In the genomic region with DNA sequence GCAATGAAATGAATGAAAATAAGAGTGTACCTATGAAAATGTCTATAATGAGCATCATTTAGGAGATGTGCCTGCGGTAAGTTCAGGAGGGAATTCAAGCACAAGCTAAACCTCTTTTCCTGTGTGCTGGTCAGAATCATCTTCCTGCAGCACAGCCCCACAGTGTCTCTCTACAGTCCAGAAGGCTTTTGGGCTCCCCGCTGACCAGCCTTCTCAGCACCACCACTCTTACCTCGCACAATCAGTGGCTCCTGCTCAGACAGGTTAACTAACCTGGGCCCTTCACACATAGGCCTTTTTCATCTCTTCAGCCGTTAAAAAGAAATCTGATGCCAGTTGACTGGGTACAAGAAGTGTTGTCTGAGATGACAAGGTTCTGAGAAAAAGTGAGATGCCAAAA, we compare ENCODE assay signal across 26 cellular contexts. TPM values are rescaled to one million over a fixed set of nuclear protein-coding genes. Genes with fewer than 3 reads are reported as not detected.
DNase-seq lines count a peak whose midpoint lies in the region; ATAC-seq and TF ChIP-seq lines count a peak whose summit lies in the region.
"Had no signal": no experiment of that assay in that cellular context is flagged by ENCODE, and none has a peak within 500 bp of the region (broad histone marks: within the 10 kb centered on the region; RNA-seq: fewer than 3 reads in every experiment).

No MANE protein-coding gene starts in this region.

- TF ChIP-seq CTCF in CD14-positive monocyte (IDR thresholded peaks at IDR 0.05) (no peak), upper lobe of left lung (IDR thresholded peaks at IDR 0.05) (no peak)
- TF ChIP-seq CTCF in CD8-positive, alpha-beta T cell (IDR thresholded peaks at IDR 0.05) = no peak
- TF ChIP-seq CTCF in activated CD8-positive, alpha-beta T cell treated with anti-CD3 and anti-CD28 coated beads for 36 hours (IDR thresholded peaks at IDR 0.05) = no peak

- H4K20me1 ChIP-seq in GM23248 (ENCODE audit: insufficient read depth) = no peaks in the 10 kb centered on the region

- H3K9ac ChIP-seq in GM23248 = no peak overlapping the region

- H3K9me3 Mint-ChIP-seq in CD14-positive monocyte = no peaks in the 10 kb centered on the region
- H3K9me3 Mint-ChIP-seq in CD8-positive, alpha-beta T cell = no peaks in the 10 kb centered on the region
- H3K9me3 Mint-ChIP-seq in activated CD8-positive, alpha-beta T cell treated with anti-CD3 and anti-CD28 coated beads for 36 hours = peaks cover 3% of the 10 kb centered on the region
- H3K9me3 Mint-ChIP-seq in memory B cell = no peaks in the 10 kb centered on the region
- H3K9me3 Mint-ChIP-seq: H9, nephron progenitor cell had no signal

- no peaks in the 10 kb centered on the region for H3K9me3 ChIP-seq in CD8-positive, alpha-beta T cell (ENCODE audit: low read length)
- H3K9me3 ChIP-seq in upper lobe of left lung (no peaks in the 10 kb centered on the region), GM23248 (ENCODE audit: low read depth) (no peaks in the 10 kb centered on the region)
- H3K9me3 ChIP-seq: ovary, spleen, thyroid gland had no signal

- intact Hi-C loops in CD14-positive monocyte (cut with micrococcal nuclease) = loop anchor here in 1 of 2 donors (10.0 kb wide), 1 partner anchor 64 kb away; no protein-coding TSS in a partner anchor
- intact Hi-C loops in CD8-positive, alpha-beta T cell (cut with DNase I, micrococcal nuclease) = no loop called here
- intact Hi-C loops in activated CD8-positive, alpha-beta T cell treated with anti-CD3 and anti-CD28 coated beads for 36 hours (cut with micrococcal nuclease) = loop anchor here (5.0 to 10.0 kb wide), 2 partner anchors 38 to 154 kb away; no protein-coding TSS in a partner anchor

- H3K27ac ChIP-seq in CD8-positive, alpha-beta T cell (ENCODE audit: low read depth, low read length) = no peak overlapping the region
- H3K27ac ChIP-seq in upper lobe of left lung (no peak overlapping the region), GM23248 (no peak overlapping the region)
- H3K27ac ChIP-seq: ovary, thyroid gland had no signal

- H3K4me3 Mint-ChIP-seq in CD14-positive monocyte (no peak overlapping the region), memory B cell (no peak overlapping the region)
- H3K4me3 Mint-ChIP-seq in CD8-positive, alpha-beta T cell = no peak overlapping the region
- no peak overlapping the region for H3K4me3 Mint-ChIP-seq in activated CD8-positive, alpha-beta T cell treated with anti-CD3 and anti-CD28 coated beads for 36 hours
- H3K4me3 Mint-ChIP-seq: H9, nephron progenitor cell had no signal

- DNase-seq in CD14-positive monocyte (ENCODE audit: low spot score) (no peak), memory B cell (ENCODE audit: low spot score in 2 of 2) (no peak), DMS153 treated with DMSO at 0.1 percent for 48 hours (lab: John Stamatoyannopoulos, UW; ENCODE audit: unreplicated experiment) (no peak), upper lobe of left lung (no peak), GM23248 (no peak)
- DNase-seq in CD8-positive, alpha-beta T cell = no peak
- DNase-seq in activated CD8-positive, alpha-beta T cell treated with anti-CD3 and anti-CD28 coated beads for 36 hours = no peak
- DNase-seq: activated CD4-positive, alpha-beta T cell treated with anti-CD3 and anti-CD28 coated beads for 4 hours; activated CD8-positive, alpha-beta memory T cell treated with anti-CD3 and anti-CD28 coated beads, Interleukin-2, amount 50 U/mL, for 4 hours; activated gamma-delta T cell; cortex of kidney; DMS79 treated with DMSO at 0.1 percent for 48 hours; H9; hypothalamus; midbrain; NCI-H1694; NCI-H2171 treated with DMSO at 0.1 percent for 48 hours; NCI-H524 treated with DMSO at 0.1 percent for 48 hours; nephron progenitor cell; ovary; retina; spleen; stimulated activated CD4-positive, alpha-beta T cell treated with anti-CD3 and anti-CD28 coated beads, Interleukin-2, amount 100 ng/mL, for 48 hours; stimulated activated naive CD4-positive, alpha-beta T cell treated with Interleukin-2 at 50 U/mL for 16 hours; thyroid gland had no signal

- H3K4me1 ChIP-seq in CD8-positive, alpha-beta T cell (ENCODE audit: insufficient read depth, low read length) = peaks cover 38% of the 10 kb centered on the region
- H3K4me1 ChIP-seq in upper lobe of left lung (peaks cover 28 to 47% (median 33%) of the 10 kb centered on the region in 4 donors), GM23248 (ENCODE audit: insufficient read depth) (0 out of 2 replicates have a peak, but pooled peaks cover 11% of the 10 kb centered on the region)

- peak overlapping the region; percentile 15 to 79 (median 64) for H3K27ac Mint-ChIP-seq in CD14-positive monocyte
- H3K27ac Mint-ChIP-seq in CD8-positive, alpha-beta T cell = peak overlapping the region; percentile 58
- peak overlapping the region; percentile 49 for H3K27ac Mint-ChIP-seq in activated CD8-positive, alpha-beta T cell treated with anti-CD3 and anti-CD28 coated beads for 36 hours
- H3K27ac Mint-ChIP-seq in memory B cell = peak overlapping the region; percentile 92
- H3K27ac Mint-ChIP-seq: nephron progenitor cell had no signal

- no peak overlapping the region for H3K4me2 ChIP-seq in GM23248 (ENCODE audit: unreplicated experiment)

- peaks cover 13% of the 10 kb centered on the region for H3K36me3 ChIP-seq in CD8-positive, alpha-beta T cell (ENCODE audit: insufficient read depth, low read length)
- H3K36me3 ChIP-seq in upper lobe of left lung (peaks cover 0 to 15% (median 0%) of the 10 kb centered on the region in 4 donors), GM23248 (ENCODE audit: low read depth) (0 out of 2 replicates have a peak, but pooled peaks cover 4% of the 10 kb centered on the region)
- H3K36me3 ChIP-seq: ovary, thyroid gland had no signal

- in situ Hi-C loops in GM23248 (cut with MboI) = no loop called here

- no peak overlapping the region for H3K4me3 ChIP-seq in CD8-positive, alpha-beta T cell (ENCODE audit: low read depth, low read length)
- H3K4me3 ChIP-seq in upper lobe of left lung = no peak overlapping the region
- H3K4me3 ChIP-seq in GM23248 = no peak overlapping the region
- H3K4me3 ChIP-seq: ovary, spleen, thyroid gland had no signal

- peaks cover 8% of the 10 kb centered on the region; the same call in 1 of the 2 replicates for H3F3A ChIP-seq in GM23248 (ENCODE audit: insufficient read depth)

- POLR2A ChIA-PET in CD8-positive, alpha-beta T cell (lab: Charles Lee) = interaction anchor here (1.0 to 1.2 kb wide), 2 partner anchors 14 to 55 kb away, joined by 3 read pairs; no protein-coding TSS in a partner anchor
- POLR2A ChIA-PET in activated CD8-positive, alpha-beta T cell treated with anti-CD3 and anti-CD28 coated beads for 36 hours (lab: Charles Lee) = no interaction called here

- no peaks in the 10 kb centered on the region for H3K27me3 ChIP-seq in CD8-positive, alpha-beta T cell (ENCODE audit: insufficient read depth, low read length)
- no peaks in the 10 kb centered on the region for H3K27me3 ChIP-seq in upper lobe of left lung
- H3K27me3 ChIP-seq in GM23248 (replicated peaks; ENCODE audit: insufficient read depth) = no peaks in the 10 kb centered on the region
- H3K27me3 ChIP-seq: ovary, spleen, thyroid gland had no signal

- ATAC-seq in CD8-positive, alpha-beta T cell = no peak
- no peak for ATAC-seq in activated CD8-positive, alpha-beta T cell treated with anti-CD3 and anti-CD28 coated beads for 36 hours
- no peak for ATAC-seq in memory B cell (ENCODE audit: low read depth)
- ATAC-seq in upper lobe of left lung (ENCODE audit: low FRiP score in 2 of 2) = no peak
- ATAC-seq: Panc1 had no signal

- H3K36me3 Mint-ChIP-seq in CD14-positive monocyte (peaks cover 47 to 59% of the 10 kb centered on the region in 2 donors), memory B cell (peaks cover 21% of the 10 kb centered on the region)
- H3K36me3 Mint-ChIP-seq in CD8-positive, alpha-beta T cell = peaks cover 67% of the 10 kb centered on the region
- H3K36me3 Mint-ChIP-seq in activated CD8-positive, alpha-beta T cell treated with anti-CD3 and anti-CD28 coated beads for 36 hours (ENCODE audit: low read depth) = peaks cover 71% of the 10 kb centered on the region

- TF ChIP-seq EP300 in upper lobe of left lung (IDR thresholded peaks at IDR 0.05) = no peak

- TF ChIP-seq POLR2A in upper lobe of left lung (IDR thresholded peaks at IDR 0.05) = no peak

- H3K4me1 Mint-ChIP-seq in CD14-positive monocyte (peaks cover 68% of the 10 kb centered on the region), memory B cell (peaks cover 16% of the 10 kb centered on the region)
- H3K4me1 Mint-ChIP-seq in CD8-positive, alpha-beta T cell (ENCODE audit: low read depth) = peaks cover 78% of the 10 kb centered on the region
- peaks cover 84% of the 10 kb centered on the region for H3K4me1 Mint-ChIP-seq in activated CD8-positive, alpha-beta T cell treated with anti-CD3 and anti-CD28 coated beads for 36 hours (ENCODE audit: low read depth)

- H3K27me3 Mint-ChIP-seq in CD14-positive monocyte (ENCODE audit: low read depth in 3 of 3) (peaks cover 0 to 3% (median 0%) of the 10 kb centered on the region in 3 donors), memory B cell (no peaks in the 10 kb centered on the region)
- H3K27me3 Mint-ChIP-seq in CD8-positive, alpha-beta T cell (ENCODE audit: low read depth) = no peaks in the 10 kb centered on the region
- H3K27me3 Mint-ChIP-seq in activated CD8-positive, alpha-beta T cell treated with anti-CD3 and anti-CD28 coated beads for 36 hours = no peaks in the 10 kb centered on the region

- 84 to 90% methylated on average over 4 of the region's 4 CpGs for WGBS in upper lobe of left lung, 2 donors
- 91 to 92% methylated on average over 4 of the region's 4 CpGs for WGBS in GM23248 (ENCODE audit: low coverage in 1 of 2, low lambda C conversion rate in 2 of 2, missing lambda C conversion rate in 2 of 2), 2 experiments

- CTCF ChIA-PET in CD8-positive, alpha-beta T cell (lab: Charles Lee) = no interaction called here
- CTCF ChIA-PET in activated CD8-positive, alpha-beta T cell treated with anti-CD3 and anti-CD28 coated beads for 36 hours (lab: Charles Lee) = no interaction called here

- H3K9me2 ChIP-seq in GM23248 (ENCODE audit: insufficient read depth) = no peaks in the 10 kb centered on the region

- H3K79me2 ChIP-seq in GM23248 (ENCODE audit: insufficient read depth) = peaks cover 4% of the 10 kb centered on the region; the same call in 1 of the 2 replicates

- H2AFZ ChIP-seq in GM23248 = no peak overlapping the region

RNA-seq across cellular contexts. Expression of a gene that starts 57.7 kb away (rescaled TPM):
- polyA plus RNA-seq in CD14-positive monocyte = 10 to 100 TPM; 13.0 to 18.6 TPM
- 10 to 100 TPM; 24.0 to 26.7 TPM for total RNA-seq in CD8-positive, alpha-beta T cell
- total RNA-seq in activated CD8-positive, alpha-beta T cell treated with anti-CD3 and anti-CD28 coated beads for 36 hours = 10 to 100 TPM; 34.4 to 37.4 TPM
- total RNA-seq in upper lobe of left lung = 10 to 100 TPM in 5 of 6 donors, 1 to 10 TPM in 1; 5.2 to 12.5 (median 11.6) TPM
- total RNA-seq in GM23248 (2014; rRNA removed; shearing (Covaris generic)) = 5.7 and 7.3 TPM in 2 replicates
- polyA plus RNA-seq in GM23248 (2016; fragmentation: Nextera tagmentation; extraction: Ambion mirVana) = 3.5 and 3.6 TPM in 2 replicates
